8 cellular contexts compared by ENCODE assay signal in genomic region chr6:24933868-24934401, GRCh38. TPM values are rescaled to one million over a fixed set of nuclear protein-coding genes. Genes with fewer than 3 reads are reported as not detected.
DNase-seq lines count a peak whose midpoint lies in the region; ATAC-seq and TF ChIP-seq lines count a peak whose summit lies in the region.

No MANE protein-coding gene starts in this region.

- H3K4me2 ChIP-seq in OCI-LY7 (ENCODE audit: low read length): peak overlapping the region; percentile 96
- no peak overlapping the region for H3K4me2 ChIP-seq in trophoblast cell (ENCODE audit: low read length)

- DNase-seq in left ventricle myocardium inferior (no peak), Right ventricle myocardium superior (no peak), OCI-LY7 (ENCODE audit: low spot score) (peak; percentile 80), chondrocyte (ENCODE audit: low spot score) (no peak), trophoblast cell (peak; percentile 52 to 92), suprapubic skin (ENCODE audit: low spot score in 2 of 2) (no peak), mucosa of gallbladder (ENCODE audit: low spot score) (no peak)

- H3K27me3 ChIP-seq in left ventricle myocardium inferior (ENCODE audit: low read depth) (no peaks in the 10 kb centered on the region), trophoblast cell (ENCODE audit: insufficient read depth, low read length) (no peaks in the 10 kb centered on the region), suprapubic skin (no peaks in the 10 kb centered on the region)

- H3K36me3 ChIP-seq in left ventricle myocardium inferior (no peaks in the 10 kb centered on the region), OCI-LY7 (ENCODE audit: insufficient read depth, low read length) (no peaks in the 10 kb centered on the region), trophoblast cell (ENCODE audit: control insufficient read depth in 1 of 2, insufficient read depth in 2 of 2, low read length in 2 of 2) (no peaks in the 10 kb centered on the region), suprapubic skin (no peaks in the 10 kb centered on the region)

- H3K4me3 Mint-ChIP-seq in chondrocyte (ENCODE audit: unreplicated experiment): no peak overlapping the region

- POLR2A ChIA-PET in OCI-LY7 (lab: Charles Lee): interaction anchor here (0.6 to 6.5 kb wide), 15 partner anchors 9 to 209 kb away, joined by 3 to 90 read pairs (median 5); no protein-coding TSS in a partner anchor

- TF ChIP-seq POLR2A in suprapubic skin (IDR thresholded peaks at IDR 0.05) (no peak), GM18505 (IDR thresholded peaks at IDR 0.05; ENCODE audit: borderline replicate concordance, extremely low read depth, insufficient read depth, insufficient read length) (no peak)

- peak overlapping the region; percentile 84 for H2BK12ac ChIP-seq in trophoblast cell (ENCODE audit: low read length)

- H4K20me1 ChIP-seq in OCI-LY7 (ENCODE audit: insufficient read depth, low read length): no peaks in the 10 kb centered on the region

- H3K36me3 Mint-ChIP-seq in chondrocyte (ENCODE audit: low read depth): no peaks in the 10 kb centered on the region

- ATAC-seq in Right ventricle myocardium superior (ENCODE audit: poor library complexity) (no peak), GM18505 (IDR thresholded peaks at IDR 0.05; ENCODE audit: unreplicated experiment) (no peak)

- H2AK5ac ChIP-seq in trophoblast cell (ENCODE audit: low read length): no peak overlapping the region

- H3K79me2 ChIP-seq in OCI-LY7 (ENCODE audit: insufficient read depth, low read depth, low read length): peaks cover 53% of the 10 kb centered on the region
- peaks cover 2% of the 10 kb centered on the region for H3K79me2 ChIP-seq in trophoblast cell (ENCODE audit: control insufficient read depth, insufficient read depth, low read length, poor library complexity)

- H4K12ac ChIP-seq in trophoblast cell (ENCODE audit: low read depth, low read length): no peak overlapping the region

- CTCF ChIA-PET in OCI-LY7 (lab: Charles Lee; ENCODE audit: unreplicated experiment): interaction anchor here (0.6 to 2.6 kb wide), 12 partner anchors 13 to 77 kb away, joined by 3 to 11 read pairs (median 4); no protein-coding TSS in a partner anchor

- H3K9me3 ChIP-seq in left ventricle myocardium inferior (replicated peaks): no peaks in the 10 kb centered on the region
- H3K9me3 ChIP-seq in OCI-LY7 (ENCODE audit: low read length): no peaks in the 10 kb centered on the region
- H3K9me3 ChIP-seq in trophoblast cell (ENCODE audit: insufficient read depth, low read depth, low read length): no peaks in the 10 kb centered on the region
- no peaks in the 10 kb centered on the region for H3K9me3 ChIP-seq in suprapubic skin

- no peak overlapping the region for H3K18ac ChIP-seq in trophoblast cell (ENCODE audit: low read length)

- no peak for TF ChIP-seq EP300 in suprapubic skin (IDR thresholded peaks at IDR 0.05)

- H3K9me2 ChIP-seq in OCI-LY7 (ENCODE audit: insufficient read depth, low read length): no peaks in the 10 kb centered on the region

- H3K4me3 ChIP-seq in left ventricle myocardium inferior: no peak overlapping the region
- H3K4me3 ChIP-seq in OCI-LY7 (ENCODE audit: low read depth, low read length, poor library complexity, severe bottlenecking): peak overlapping the region; percentile 68
- H3K4me3 ChIP-seq in trophoblast cell (ENCODE audit: low read depth, low read length): no peak overlapping the region
- no peak overlapping the region for H3K4me3 ChIP-seq in suprapubic skin

- no peaks in the 10 kb centered on the region for H3K9me3 Mint-ChIP-seq in chondrocyte (ENCODE audit: low read depth)

- H2AFZ ChIP-seq in OCI-LY7 (ENCODE audit: low read length) (peak overlapping the region; percentile 7; the same call in 1 of the 2 replicates), trophoblast cell (ENCODE audit: insufficient read depth, low read length, poor library complexity) (no peak overlapping the region)

- H3K27me3 Mint-ChIP-seq in chondrocyte (ENCODE audit: low read depth): no peaks in the 10 kb centered on the region

- no peak overlapping the region for H3K4ac ChIP-seq in trophoblast cell (ENCODE audit: low read depth, low read length)

- BruUV-seq in OCI-LY7 (replicated peaks; lab: Mats Ljungman, UMichigan): no TSS peak

- no peak overlapping the region for H3K9ac ChIP-seq in trophoblast cell (ENCODE audit: low read length)

- intact Hi-C loops in left ventricle myocardium inferior (cut with micrococcal nuclease) (no loop called here), Right ventricle myocardium superior (cut with DNase I) (no loop called here), OCI-LY7 (cut with micrococcal nuclease; ENCODE audit: unreplicated experiment) (loop anchor here (1.0 to 2.0 kb wide), 2 partner anchors 24 to 59 kb away; no protein-coding TSS in a partner anchor)

- H4K91ac ChIP-seq in trophoblast cell (ENCODE audit: low read depth, low read length): peak overlapping the region; percentile 66

- H3K4me1 ChIP-seq in left ventricle myocardium inferior (peaks cover 31% of the 10 kb centered on the region), OCI-LY7 (ENCODE audit: insufficient read depth, low read length, poor library complexity, severe bottlenecking) (peaks cover 93% of the 10 kb centered on the region), trophoblast cell (ENCODE audit: control insufficient read depth in 1 of 2, insufficient read depth in 2 of 2, low read length in 2 of 2) (peaks cover 6 to 14% of the 10 kb centered on the region in 2 experiments), suprapubic skin (peaks cover 12% of the 10 kb centered on the region)

- no peak overlapping the region for H3K23ac ChIP-seq in trophoblast cell (ENCODE audit: low read length)

- no CpG with 5 or more reads among the region's 7 CpGs for WGBS in trophoblast cell (ENCODE audit: extremely low coverage, insufficient coverage, insufficient read length)
- WGBS in suprapubic skin: 76% methylated on average over 7 of the region's 7 CpGs

- H4K8ac ChIP-seq in trophoblast cell (ENCODE audit: low read depth, low read length): no peak overlapping the region

- H2BK120ac ChIP-seq in trophoblast cell (ENCODE audit: insufficient read depth, low read length, poor library complexity): peak overlapping the region; percentile 2

- H3K4me1 Mint-ChIP-seq in chondrocyte (ENCODE audit: low read depth): peaks cover 41% of the 10 kb centered on the region

- H2BK5ac ChIP-seq in trophoblast cell (ENCODE audit: low read depth, low read length, poor library complexity): no peak overlapping the region

- H3K79me1 ChIP-seq in trophoblast cell (ENCODE audit: low read length): peaks cover 18% of the 10 kb centered on the region

- TF ChIP-seq CTCF in left ventricle myocardium inferior (IDR thresholded peaks at IDR 0.05; ENCODE audit: borderline replicate concordance): peak; percentile 46
- TF ChIP-seq CTCF in OCI-LY7 (conservative IDR thresholded peaks at IDR 0.05; ENCODE audit: low read length): peak; percentile 100
- TF ChIP-seq CTCF in chondrocyte (IDR thresholded peaks at IDR 0.05): peak; percentile 69
- TF ChIP-seq CTCF in suprapubic skin (IDR thresholded peaks at IDR 0.05): peak in 1 of 2 donors; percentile 32

- no peak overlapping the region for H3K27ac ChIP-seq in left ventricle myocardium inferior (replicated peaks)
- peak overlapping the region; percentile 88 for H3K27ac ChIP-seq in OCI-LY7 (ENCODE audit: low read depth, low read length, poor library complexity, severe bottlenecking)
- H3K27ac ChIP-seq in trophoblast cell (ENCODE audit: low read depth, low read length): peak overlapping the region; percentile 77
- no peak overlapping the region for H3K27ac ChIP-seq in suprapubic skin

- H3K14ac ChIP-seq in trophoblast cell (ENCODE audit: low read length): peak overlapping the region; percentile 12

- no peak overlapping the region for H3K27ac Mint-ChIP-seq in chondrocyte (ENCODE audit: unreplicated experiment)

RNA-seq across cellular contexts. Expression of gene RIPOR2, which starts 1.8 kb away (rescaled TPM):
- total RNA-seq in left ventricle myocardium inferior (3.1 TPM), Right ventricle myocardium superior (3.1 TPM), OCI-LY7 (2022) (28.5 and 28.9 TPM in 2 replicates), chondrocyte (0.62 to 1.9 TPM (median 0.92 TPM) in 3 replicates), suprapubic skin (10 to 100 TPM in 3 of 4 donors, 1 to 10 TPM in 1; 3.8 to 12.8 (median 11.4) TPM), mucosa of gallbladder (3.2 TPM)
- total RNA-seq in OCI-LY7 (2014; rRNA removed; shearing (Covaris generic)): 18.0 and 18.7 TPM in 2 replicates
- 114 and 123 TPM in 2 replicates for polyA plus RNA-seq in trophoblast cell (2013)

Comparison
In these comparisons a context has a peak if more than half of its experiments do, and no peak if none do; other contexts are left out.
1. DNase-seq: peak in OCI-LY7 (single experiment) and trophoblast cell (2 of 2); none in left ventricle myocardium inferior (single experiment), Right ventricle myocardium superior (single experiment), chondrocyte (single experiment), suprapubic skin (0 of 2) and mucosa of gallbladder (single experiment).
2. H3K27ac ChIP-seq: peak in OCI-LY7 (single experiment) and trophoblast cell (single experiment); none in left ventricle myocardium inferior (single experiment) and suprapubic skin (single experiment).